In genomic region chr14:21069388-21070082, GRCh38 we compare ENCODE assay signal across 9 cellular contexts. TPM values are rescaled to one million over a fixed set of nuclear protein-coding genes. Genes with fewer than 3 reads are reported as not detected.
DNase-seq lines count a peak whose midpoint lies in the region; ATAC-seq and TF ChIP-seq lines count a peak whose summit lies in the region.
"Had no signal": no experiment of that assay in that cellular context is flagged by ENCODE, and none has a peak within 500 bp of the region (broad histone marks: within the 10 kb centered on the region; RNA-seq: fewer than 3 reads in every experiment).

No MANE protein-coding gene starts in this region.

- BruUV-seq in Caco-2 (replicated peaks; lab: Mats Ljungman, UMichigan) = no TSS peak

- TF ChIP-seq CTCF in Caco-2 (IDR thresholded peaks at IDR 0.05; ENCODE audit: insufficient read depth in 1 of 2, low read depth in 1 of 2, low read length in 1 of 2, severe bottlenecking in 1 of 2, unreplicated experiment in 1 of 2) = no peak

- H3K27me3 Mint-ChIP-seq in Caco-2 (ENCODE audit: insufficient read depth, unreplicated experiment) = peaks cover 8% of the 10 kb centered on the region

- no peak overlapping the region for H3K27ac Mint-ChIP-seq in Caco-2 (ENCODE audit: unreplicated experiment)

- no peaks in the 10 kb centered on the region for H3K36me3 Mint-ChIP-seq in Caco-2 (ENCODE audit: insufficient read depth, unreplicated experiment)

- H3K4me1 ChIP-seq in Caco-2 (peaks cover 6% of the 10 kb centered on the region), adipocyte (ENCODE audit: control insufficient read depth, insufficient read depth, low read length) (peaks cover 38% of the 10 kb centered on the region)

- H3K27me3 ChIP-seq in Caco-2 (replicated peaks; ENCODE audit: control insufficient read depth, insufficient read depth, low read length) (no peaks in the 10 kb centered on the region), MG63 (no peaks in the 10 kb centered on the region), adipocyte (replicated peaks; ENCODE audit: control insufficient read depth, insufficient read depth, low read length) (no peaks in the 10 kb centered on the region)

- POLR2A ChIA-PET in Caco-2 (lab: Charles Lee) = interaction anchor here (1.3 kb wide), 1 partner anchor 34 kb away, joined by 6 read pairs; no protein-coding TSS in a partner anchor

- H3K36me3 ChIP-seq in Caco-2 (ENCODE audit: control insufficient read depth, insufficient read depth, low read length) = no peaks in the 10 kb centered on the region
- H3K36me3 ChIP-seq in MG63 = no peaks in the 10 kb centered on the region
- peaks cover 19% of the 10 kb centered on the region for H3K36me3 ChIP-seq in adipocyte (ENCODE audit: control insufficient read depth, insufficient read depth, low read length, severe bottlenecking)

- ATAC-seq in left ventricle myocardium superior (peak; percentile 35), HG03159 (IDR thresholded peaks at IDR 0.05; ENCODE audit: unreplicated experiment) (no peak), GM21529 (IDR thresholded peaks at IDR 0.05; ENCODE audit: unreplicated experiment) (no peak), HG03095 (IDR thresholded peaks at IDR 0.05; ENCODE audit: unreplicated experiment) (no peak)

- H3K9ac ChIP-seq in adipocyte (ENCODE audit: low read length) = peak overlapping the region; percentile 98

- H3K4me1 Mint-ChIP-seq in Caco-2 (ENCODE audit: low read depth, unreplicated experiment) = no peaks in the 10 kb centered on the region

- H3K4me3 ChIP-seq in Caco-2 (ENCODE audit: low read depth, low read length) = peak overlapping the region; percentile 76
- H3K4me3 ChIP-seq in MG63 = peak overlapping the region; percentile 42
- H3K4me3 ChIP-seq in adipocyte (ENCODE audit: low read length) = peak overlapping the region; percentile 87

- no peaks in the 10 kb centered on the region for H3K9me3 ChIP-seq in Caco-2
- no peaks in the 10 kb centered on the region for H3K9me3 ChIP-seq in MG63
- no peaks in the 10 kb centered on the region for H3K9me3 ChIP-seq in adipocyte (ENCODE audit: control insufficient read depth, low read length)

- CTCF ChIA-PET in Caco-2 (lab: Charles Lee) = interaction anchor here (0.7 to 3.8 kb wide), 15 partner anchors 15 to 55 kb away, joined by 4 to 127 read pairs (median 13); no protein-coding TSS in a partner anchor

- intact Hi-C loops in Caco-2 (cut with micrococcal nuclease; ENCODE audit: unreplicated experiment) (loop anchor here (5.0 kb wide), 1 partner anchor 123 kb away; no protein-coding TSS in a partner anchor), left ventricle myocardium superior (cut with micrococcal nuclease) (loop anchor here (5.0 to 10.0 kb wide), 2 partner anchors 33 to 55 kb away; partner anchors contain the start of gene TMEM253), posterior cingulate gyrus (cut with DNase I) (loop anchor here (1.0 to 5.0 kb wide), 4 partner anchors 23 to 443 kb away; partner anchors contain the start of genes METTL3 and NDRG2)

- peak overlapping the region; percentile 84 for H3K4me3 Mint-ChIP-seq in Caco-2 (ENCODE audit: unreplicated experiment)

- peak in 1 of 2 experiments; percentile 17 for DNase-seq in Caco-2
- no peak for DNase-seq in MG63
- DNase-seq in adipocyte (ENCODE audit: low read depth) = peak; percentile 62
- DNase-seq in left ventricle myocardium superior = peak; percentile 66
- peak in 8 of 10 donors; percentile 38 to 94 (median 62) for DNase-seq in posterior cingulate gyrus

- H3K9me3 Mint-ChIP-seq in Caco-2 (ENCODE audit: unreplicated experiment) = no peaks in the 10 kb centered on the region

RNA-seq across cellular contexts. Expression of gene ARHGEF40, which starts 0.6 kb away (rescaled TPM):
- total RNA-seq in Caco-2 (2022) = 6.5 and 7.1 TPM in 2 replicates
- total RNA-seq in MG63 (2014; rRNA removed; shearing (Covaris generic); ENCODE audit: low replicate concordance) = 9.1 and 10.0 TPM in 2 replicates
- 23.1 TPM for total RNA-seq in left ventricle myocardium superior

RNA-seq across cellular contexts. Expression of gene RNASE8, which starts 11.9 kb away (rescaled TPM):
- total RNA-seq in Caco-2 (2022) = not detected in 2 replicates
- total RNA-seq in MG63 (2014; rRNA removed; shearing (Covaris generic); ENCODE audit: low replicate concordance) = not detected in 2 replicates
- not detected for total RNA-seq in left ventricle myocardium superior
- total RNA-seq: NCI-H460 had no signal

RNA-seq across cellular contexts. Expression of gene RNASE7, which starts 27.4 kb away (rescaled TPM):
- not detected in 2 replicates for total RNA-seq in Caco-2 (2022)
- total RNA-seq in MG63 (2014; rRNA removed; shearing (Covaris generic); ENCODE audit: low replicate concordance) = not detected in 2 replicates
- not detected for total RNA-seq in left ventricle myocardium superior
- total RNA-seq: NCI-H460 had no signal

RNA-seq across cellular contexts. Expression of gene ZNF219, which starts 28.9 kb away (rescaled TPM):
- total RNA-seq in Caco-2 (2022) (34.1 and 35.2 TPM in 2 replicates), left ventricle myocardium superior (57.0 TPM)
- total RNA-seq in MG63 (2014; rRNA removed; shearing (Covaris generic); ENCODE audit: low replicate concordance) = 14.4 and 33.3 TPM in 2 replicates

RNA-seq across cellular contexts. Expression of gene TMEM253, which starts 31.3 kb away (rescaled TPM):
- total RNA-seq in Caco-2 (2022) (0.98 and 1.0 TPM in 2 replicates), left ventricle myocardium superior (0.20 TPM)
- total RNA-seq in MG63 (2014; rRNA removed; shearing (Covaris generic); ENCODE audit: low replicate concordance) = not detected in 2 replicates
